Comparison of ENCODE assay signal across 24 cellular contexts in the genomic region with DNA sequence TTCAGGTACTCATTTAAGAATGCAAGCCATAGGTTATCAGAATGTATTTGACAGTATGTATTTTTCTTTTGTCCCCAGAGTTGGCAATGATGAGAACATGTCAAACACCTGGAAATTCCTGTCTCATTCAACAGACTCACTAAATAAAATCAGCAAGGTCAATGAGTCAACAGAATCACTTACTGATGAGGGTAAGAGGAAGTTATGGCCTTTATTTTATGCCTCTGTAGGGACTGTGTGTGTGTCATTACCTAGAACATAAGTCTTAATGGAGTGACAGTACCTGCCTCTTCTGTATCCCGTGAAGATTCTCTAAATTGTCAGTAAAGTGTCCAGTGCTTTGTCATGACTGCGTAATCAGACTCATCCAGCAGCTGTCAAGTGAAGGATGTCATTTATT.
DNase-seq lines count a peak whose midpoint lies in the region; ATAC-seq, FAIRE-seq and TF ChIP-seq lines count a peak whose summit lies in the region.
"Had no signal": no experiment of that assay in that cellular context is flagged by ENCODE, and none has a peak within 500 bp of the region (broad histone marks: within the 10 kb centered on the region; RNA-seq: fewer than 3 reads in every experiment).

No MANE protein-coding gene starts in this region.

- peaks cover 89% of the 10 kb centered on the region for H3K36me3 ChIP-seq in DOHH2 (ENCODE audit: control insufficient read depth, low read length)
- H3K36me3 ChIP-seq in astrocyte (ENCODE audit: insufficient read depth, low read length): peaks cover 42% of the 10 kb centered on the region
- peaks cover 0 to 73% (median 46%) of the 10 kb centered on the region in 3 donors for H3K36me3 ChIP-seq in pancreas
- peaks cover 12 to 49% of the 10 kb centered on the region in 2 donors for H3K36me3 ChIP-seq in small intestine (ENCODE audit: control insufficient read depth in 2 of 2, insufficient read depth in 2 of 2, low read length in 2 of 2)
- peaks cover 93% of the 10 kb centered on the region for H3K36me3 ChIP-seq in WERI-Rb-1

- H3K27ac ChIP-seq in DOHH2 (ENCODE audit: low read depth, low read length) (peak overlapping the region; percentile 80), astrocyte (ENCODE audit: low read depth, low read length) (no peak overlapping the region), pancreas (peak overlapping the region in 1 of 4 donors; percentile 13), small intestine (ENCODE audit: low read depth in 1 of 2, low read length in 1 of 2) (no peak overlapping the region), WERI-Rb-1 (no peak overlapping the region)
- H3K27ac ChIP-seq: HL-60, prostate gland had no signal

- intact Hi-C loops in pancreas (cut with DNase I): no loop called here

- peaks cover 31% of the 10 kb centered on the region for H3F3A ChIP-seq in DOHH2 (ENCODE audit: control insufficient read depth, insufficient read depth)

- H3K4me1 ChIP-seq in DOHH2 (ENCODE audit: control insufficient read depth, low read length) (peaks cover 44% of the 10 kb centered on the region), astrocyte (ENCODE audit: insufficient read depth, low read length) (no peaks in the 10 kb centered on the region), pancreas (no peaks in the 10 kb centered on the region), small intestine (ENCODE audit: control insufficient read depth in 2 of 2, insufficient read depth in 1 of 2, low read depth in 1 of 2, low read length in 1 of 2) (no peaks in the 10 kb centered on the region)
- H3K4me1 ChIP-seq: prostate gland had no signal

- no peak overlapping the region for H3K9ac ChIP-seq in astrocyte (ENCODE audit: low read length)

- peaks cover 76% of the 10 kb centered on the region for H3K4me1 Mint-ChIP-seq in activated T-cell treated with anti-CD3 and anti-CD28 coated beads, Interleukin-2, amount 50 U/mL, for 24 hours (ENCODE audit: low read depth)
- H3K4me1 Mint-ChIP-seq in astrocyte (ENCODE audit: low read depth, unreplicated experiment): peaks cover 6% of the 10 kb centered on the region
- H3K4me1 Mint-ChIP-seq: CD14-positive monocyte had no signal

- no peak for DNase-seq in activated T-cell treated with anti-CD3 and anti-CD28 coated beads, Interleukin-2, amount 50 U/mL, for 24 hours
- DNase-seq in activated T-cell treated with anti-CD3 and anti-CD28 coated beads, Interleukin-2, amount 50 U/mL, for 1 hour: no peak
- DNase-seq in astrocyte (ENCODE audit: low read depth): no peak
- DNase-seq in pancreas: no peak
- no peak for DNase-seq in small intestine
- no peak for DNase-seq in WERI-Rb-1
- DNase-seq in stimulated activated CD4-positive, alpha-beta T cell treated with anti-CD3 and anti-CD28 coated beads, Interleukin-1b, Interleukin-23, amount 100 ng/mL, for 48 hours: no peak
- DNase-seq: activated naive CD8-positive, alpha-beta T cell treated with anti-CD3 and anti-CD28 coated beads, Interleukin-2, amount 10 ng/mL, durations not matched to agents 7 days and 5 days; dermis blood vessel endothelial cell; DMS79 treated with DMSO at 0.1 percent for 48 hours; glutamatergic neuron; H9; mesenchymal stem cell; NCI-H1092; spleen; stimulated activated naive CD4-positive, alpha-beta T cell had no signal

- no peak overlapping the region for H3K4me3 Mint-ChIP-seq in activated T-cell treated with anti-CD3 and anti-CD28 coated beads, Interleukin-2, amount 50 U/mL, for 24 hours
- no peak overlapping the region for H3K4me3 Mint-ChIP-seq in astrocyte (ENCODE audit: unreplicated experiment)
- H3K4me3 Mint-ChIP-seq: activated naive CD8-positive, alpha-beta T cell treated with anti-CD3 and anti-CD28 coated beads, Interleukin-2, amount 10 ng/mL, durations not matched to agents 7 days and 5 days; CD14-positive monocyte; H9 had no signal

- H3K27me3 Mint-ChIP-seq in activated T-cell treated with anti-CD3 and anti-CD28 coated beads, Interleukin-2, amount 50 U/mL, for 24 hours: no peaks in the 10 kb centered on the region
- no peaks in the 10 kb centered on the region for H3K27me3 Mint-ChIP-seq in astrocyte (ENCODE audit: low read depth, unreplicated experiment)
- H3K27me3 Mint-ChIP-seq: activated naive CD8-positive, alpha-beta T cell treated with anti-CD3 and anti-CD28 coated beads, Interleukin-2, amount 10 ng/mL, durations not matched to agents 7 days and 5 days had no signal

- peak overlapping the region; percentile 79 for H3K27ac Mint-ChIP-seq in activated T-cell treated with anti-CD3 and anti-CD28 coated beads, Interleukin-2, amount 50 U/mL, for 24 hours
- H3K27ac Mint-ChIP-seq in astrocyte (ENCODE audit: unreplicated experiment): no peak overlapping the region
- H3K27ac Mint-ChIP-seq: H9 had no signal

- H3K27me3 ChIP-seq in DOHH2 (ENCODE audit: control insufficient read depth, low read length): no peaks in the 10 kb centered on the region
- no peaks in the 10 kb centered on the region for H3K27me3 ChIP-seq in astrocyte (ENCODE audit: insufficient read depth, low read length)
- H3K27me3 ChIP-seq in pancreas: no peaks in the 10 kb centered on the region
- H3K27me3 ChIP-seq in small intestine (ENCODE audit: control insufficient read depth in 2 of 2, insufficient read depth in 2 of 2, low read length in 2 of 2): no peaks in the 10 kb centered on the region
- no peaks in the 10 kb centered on the region for H3K27me3 ChIP-seq in WERI-Rb-1 (ENCODE audit: insufficient read depth, low read depth, severe bottlenecking)
- H3K27me3 ChIP-seq: esophagus muscularis mucosa, spleen had no signal

- no peak overlapping the region for H3K4me3 ChIP-seq in DOHH2 (ENCODE audit: low read length)
- H3K4me3 ChIP-seq in astrocyte (ENCODE audit: insufficient read depth, low read depth, low read length): no peak overlapping the region
- no peak overlapping the region for H3K4me3 ChIP-seq in pancreas
- H3K4me3 ChIP-seq in small intestine (ENCODE audit: low read depth in 1 of 2, low read length in 2 of 2): no peak overlapping the region
- H3K4me3 ChIP-seq in WERI-Rb-1 (ENCODE audit: low read depth, low read length): no peak overlapping the region
- H3K4me3 ChIP-seq: esophagus muscularis mucosa, K562, prostate gland, spleen had no signal

- peak; percentile 45 for FAIRE-seq in astrocyte (lab: Jason Lieb, UNC)
- FAIRE-seq in pancreas (lab: Jason Lieb, UNC): no peak
- FAIRE-seq in small intestine (lab: Jason Lieb, UNC): no peak
- FAIRE-seq: K562, RCC 7860, TTC549 had no signal

- H3K9me3 ChIP-seq in DOHH2 (ENCODE audit: control insufficient read depth, insufficient read depth, low read length) (no peaks in the 10 kb centered on the region), astrocyte (ENCODE audit: insufficient read depth, low read depth, low read length) (no peaks in the 10 kb centered on the region), pancreas (no peaks in the 10 kb centered on the region), small intestine (ENCODE audit: control insufficient read depth, low read depth) (no peaks in the 10 kb centered on the region), WERI-Rb-1 (ENCODE audit: severe bottlenecking) (no peaks in the 10 kb centered on the region)
- H3K9me3 ChIP-seq: esophagus muscularis mucosa, prostate gland, spleen had no signal

- no peaks in the 10 kb centered on the region for H3K9me3 Mint-ChIP-seq in activated T-cell treated with anti-CD3 and anti-CD28 coated beads, Interleukin-2, amount 50 U/mL, for 24 hours
- no peaks in the 10 kb centered on the region for H3K9me3 Mint-ChIP-seq in astrocyte (ENCODE audit: unreplicated experiment)
- H3K9me3 Mint-ChIP-seq: activated naive CD8-positive, alpha-beta T cell treated with anti-CD3 and anti-CD28 coated beads, Interleukin-2, amount 10 ng/mL, durations not matched to agents 7 days and 5 days; CD14-positive monocyte; H9 had no signal

- TF ChIP-seq CTCF in DOHH2 (IDR thresholded peaks at IDR 0.05; ENCODE audit: low read depth, low read length, poor library complexity, severe bottlenecking) (no peak), astrocyte (IDR thresholded peaks at IDR 0.05; ENCODE audit: insufficient read depth, low read depth, low read length) (no peak), pancreas (IDR thresholded peaks at IDR 0.05) (no peak), WERI-Rb-1 (IDR thresholded peaks at IDR 0.05; ENCODE audit: low read depth, low read length) (no peak)

- no peak overlapping the region for H2AFZ ChIP-seq in astrocyte (ENCODE audit: low read depth, low read length)

- 88 to 98% methylated on average over 2 of the region's 2 CpGs for WGBS in pancreas, 2 donors
- WGBS in small intestine, 3 donors: 91 to 98% (median 96%) methylated on average over 2 of the region's 2 CpGs

- no peaks in the 10 kb centered on the region for H3K9me2 ChIP-seq in DOHH2 (replicated peaks; ENCODE audit: control insufficient read depth, low read length)

- peak overlapping the region; percentile 72 for H3K4me2 ChIP-seq in DOHH2 (ENCODE audit: low read length)
- H3K4me2 ChIP-seq in astrocyte (ENCODE audit: low read length): no peak overlapping the region

- H4K20me1 ChIP-seq in DOHH2 (ENCODE audit: control insufficient read depth, insufficient read depth, low read depth, low read length) (no peaks in the 10 kb centered on the region), astrocyte (ENCODE audit: insufficient read depth, low read length) (no peaks in the 10 kb centered on the region)

- H3K36me3 Mint-ChIP-seq in activated T-cell treated with anti-CD3 and anti-CD28 coated beads, Interleukin-2, amount 50 U/mL, for 24 hours (ENCODE audit: low read depth): peaks cover 98% of the 10 kb centered on the region
- H3K36me3 Mint-ChIP-seq in astrocyte (ENCODE audit: low read depth, unreplicated experiment): peaks cover 26% of the 10 kb centered on the region

- peak in 3 of 4 donors; percentile 37 to 62 (median 54) for ATAC-seq in pancreas
- ATAC-seq: K562 had no signal

- peaks cover 18% of the 10 kb centered on the region for H3K79me2 ChIP-seq in DOHH2 (ENCODE audit: control insufficient read depth, low read length)
- no peaks in the 10 kb centered on the region for H3K79me2 ChIP-seq in astrocyte (ENCODE audit: insufficient read depth, low read length)
